ENCODE assay signal across 6 cellular contexts in the genomic region with DNA sequence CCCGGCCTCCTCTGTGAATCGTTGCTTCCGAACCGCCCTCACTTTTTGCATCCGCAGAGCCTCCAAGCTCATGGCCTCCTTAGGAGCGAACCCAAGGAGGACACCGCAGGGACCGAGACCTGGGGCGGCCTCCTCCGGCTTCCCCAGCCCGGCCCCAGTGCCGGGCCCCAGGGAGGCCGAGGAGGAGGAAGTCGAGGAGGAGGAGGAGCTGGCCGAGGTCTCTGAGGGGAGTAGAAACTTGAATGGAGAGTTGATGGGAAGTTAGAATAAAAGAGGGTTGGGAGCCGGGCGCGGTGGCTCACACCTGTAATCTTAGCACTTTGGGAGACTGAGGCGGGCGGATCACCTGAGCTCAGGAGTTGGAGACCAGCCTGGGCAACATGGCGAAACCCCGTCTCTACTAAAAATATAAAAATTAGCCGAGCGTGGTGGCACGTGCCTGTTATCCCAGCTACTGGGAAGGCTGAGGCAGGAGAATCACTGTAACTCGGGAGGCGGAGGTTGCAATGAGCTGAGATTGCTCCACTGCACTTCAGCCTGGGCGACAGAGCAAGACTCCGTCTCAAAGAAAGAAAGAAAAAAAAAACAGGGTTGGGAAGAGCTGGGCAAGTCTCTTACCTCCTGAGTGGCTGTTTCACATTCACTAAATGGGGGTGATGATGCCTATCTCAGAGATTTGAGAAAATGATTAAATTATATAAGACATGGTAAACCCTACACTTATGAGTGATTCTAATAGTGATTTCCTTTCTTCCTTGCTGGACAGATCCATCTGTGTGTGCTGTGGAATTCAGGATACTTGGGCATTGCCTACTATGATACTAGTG. TPM values are rescaled to one million over a fixed set of nuclear protein-coding genes. Genes with fewer than 3 reads are reported as not detected.
DNase-seq lines count a peak whose midpoint lies in the region; ATAC-seq and TF ChIP-seq lines count a peak whose summit lies in the region.

No MANE protein-coding gene starts in this region.

- H3K4me3 Mint-ChIP-seq in endothelial cell (ENCODE audit: unreplicated experiment): peak overlapping the region; percentile 95

- intact Hi-C loops in gastrocnemius medialis (cut with DNase I; ENCODE audit: low total_unique reads): loop anchor here (2.0 kb wide), 1 partner anchor 54 kb away; a partner anchor contains a TSS

- H3K9me3 Mint-ChIP-seq in endothelial cell (ENCODE audit: unreplicated experiment): no peaks in the 10 kb centered on the region

- peak overlapping the region; percentile 98 for H3K27ac ChIP-seq in KOPT-K1 (ENCODE audit: low read depth, low read length, poor library complexity, severe bottlenecking)
- H3K27ac ChIP-seq in gastrocnemius medialis: peak overlapping the region; percentile 47 to 68 (median 63)

- in situ Hi-C loops in gastrocnemius medialis (cut with MboI; ENCODE audit: low sequenced_read_pairs in 4 of 4): no loop called here

- H3K4me1 Mint-ChIP-seq in endothelial cell (ENCODE audit: unreplicated experiment): peaks cover 50% of the 10 kb centered on the region

- H3K27ac Mint-ChIP-seq in endothelial cell (ENCODE audit: unreplicated experiment): peak overlapping the region; percentile 48

- H3K27me3 Mint-ChIP-seq in endothelial cell (ENCODE audit: unreplicated experiment): peaks cover 12% of the 10 kb centered on the region

- no peak for DNase-seq in AG04449 (ENCODE audit: low read depth, low spot score)
- DNase-seq in endothelial cell (ENCODE audit: low spot score): no peak
- DNase-seq in gastrocnemius medialis: no peak

- H3K4me1 ChIP-seq in gastrocnemius medialis: peaks cover 11 to 21% of the 10 kb centered on the region in 2 donors

- no peak for TF ChIP-seq POLR2A in gastrocnemius medialis (IDR thresholded peaks at IDR 0.05)

- peaks cover 46% of the 10 kb centered on the region for H3K36me3 ChIP-seq in KOPT-K1 (ENCODE audit: insufficient read depth, low read length)
- no peaks in the 10 kb centered on the region for H3K36me3 ChIP-seq in gastrocnemius medialis

- peak overlapping the region; percentile 95 for H3K4me3 ChIP-seq in AG04449 (ENCODE audit: low read depth, low read length)
- H3K4me3 ChIP-seq in gastrocnemius medialis: peak overlapping the region; percentile 62 to 79 (median 73)

- POLR2A ChIA-PET in AG04449 (lab: Yijun Ruan, JAX): interaction anchor here (0.8 to 2.4 kb wide), 5 partner anchors 12 to 90 kb away, joined by 3 to 15 read pairs (median 4); a partner anchor contains a TSS

- no peak for TF ChIP-seq CTCF in AG04449 (IDR thresholded peaks at IDR 0.05; ENCODE audit: insufficient read depth, low read length, missing control alignments)
- TF ChIP-seq CTCF in endothelial cell (IDR thresholded peaks at IDR 0.05; ENCODE audit: unreplicated experiment): no peak
- TF ChIP-seq CTCF in gastrocnemius medialis (IDR thresholded peaks at IDR 0.05 in 4 of 5, conservative IDR thresholded peaks at IDR 0.05 in 1 of 5): no peak

- peaks cover 0 to 5% (median 0%) of the 10 kb centered on the region in 3 donors for H3K27me3 ChIP-seq in gastrocnemius medialis

- H3K36me3 Mint-ChIP-seq in endothelial cell (ENCODE audit: low read depth, unreplicated experiment): peaks cover 9% of the 10 kb centered on the region

- H3K9me3 ChIP-seq in KOPT-K1 (ENCODE audit: insufficient read depth, low read length, poor library complexity, severe bottlenecking) (no peaks in the 10 kb centered on the region), gastrocnemius medialis (no peaks in the 10 kb centered on the region)

- CTCF ChIA-PET in AG04449 (lab: Yijun Ruan, JAX): interaction anchor here (0.7 to 4.7 kb wide), 9 partner anchors 9 to 307 kb away, joined by 3 to 24 read pairs (median 3); a partner anchor contains a TSS

- ATAC-seq in gastrocnemius medialis (no peak), HG03571 (IDR thresholded peaks at IDR 0.05; ENCODE audit: unreplicated experiment) (no peak), GM19324 (IDR thresholded peaks at IDR 0.05; ENCODE audit: low FRiP score, unreplicated experiment) (no peak)

RNA-seq across cellular contexts. Expression of a gene that starts 0.8 kb away (rescaled TPM):
- total RNA-seq in endothelial cell (ENCODE audit: unreplicated experiment): 16.1 TPM
- 1 to 10 TPM in 3 of 4 donors, under 1 TPM in 1; 0.35 to 7.8 (median 1.6) TPM for total RNA-seq in gastrocnemius medialis

RNA-seq across cellular contexts. Expression of a gene that starts 4.3 kb away (rescaled TPM):
- total RNA-seq in endothelial cell (ENCODE audit: unreplicated experiment) (420 TPM), gastrocnemius medialis (10 to 100 TPM; 20.9 to 41.3 (median 26.3) TPM)

RNA-seq across cellular contexts. Expression of a gene that starts 11.5 kb away (rescaled TPM):
- total RNA-seq in endothelial cell (ENCODE audit: unreplicated experiment) (145 TPM), gastrocnemius medialis (10 to 100 TPM; 10.6 to 24.2 (median 15.4) TPM)

RNA-seq across cellular contexts. Expression of a gene that starts 17.4 kb away (rescaled TPM):
- total RNA-seq in endothelial cell (ENCODE audit: unreplicated experiment) (not detected), gastrocnemius medialis (not detected)

RNA-seq across cellular contexts. Expression of a gene that starts 19.1 kb away (rescaled TPM):
- total RNA-seq in endothelial cell (ENCODE audit: unreplicated experiment) (0.28 TPM), gastrocnemius medialis (not detected)
